Comparison of ENCODE assay signal across 9 cellular contexts in the genomic region with DNA sequence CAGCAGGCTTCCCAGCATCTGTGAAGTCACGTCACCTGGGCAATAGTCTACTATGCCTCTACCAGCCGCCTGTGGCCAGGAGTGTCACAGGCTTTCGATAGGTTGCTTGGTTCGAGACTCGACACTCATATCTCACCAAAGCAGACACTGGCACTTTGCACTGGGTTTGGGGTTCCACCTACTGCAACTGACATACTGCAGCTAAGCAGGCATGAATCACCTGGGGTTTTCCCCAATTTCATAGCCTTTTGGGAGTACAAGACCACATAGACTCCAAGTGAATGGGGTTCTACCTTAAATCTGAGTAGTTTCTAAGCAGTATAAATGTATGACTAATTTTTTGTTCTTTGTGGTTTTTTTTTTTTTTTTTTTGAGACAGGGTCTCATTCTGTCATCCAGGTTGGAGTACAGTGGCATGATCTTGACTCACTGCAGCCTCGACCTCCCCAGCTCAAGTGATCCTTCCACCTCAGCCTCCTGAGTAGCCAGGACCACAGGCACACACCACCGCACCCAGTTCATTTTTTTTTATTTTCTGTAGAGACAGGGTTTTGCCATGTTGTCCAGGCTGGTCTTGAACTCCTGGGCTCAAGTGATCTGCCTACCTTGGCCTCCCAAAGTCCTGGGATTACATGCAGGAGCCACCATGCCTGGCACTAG. TPM values are rescaled to one million over a fixed set of nuclear protein-coding genes. Genes with fewer than 3 reads are reported as not detected.
A peak's percentile ranks its signal among the peaks of the same experiment; 100 is the strongest.
DNase-seq lines count a peak whose midpoint lies in the region; ATAC-seq, FAIRE-seq and TF ChIP-seq lines count a peak whose summit lies in the region.
"Had no signal": no experiment of that assay in that cellular context is flagged by ENCODE, and none has a peak within 500 bp of the region (broad histone marks: within the 10 kb centered on the region; RNA-seq: fewer than 3 reads in every experiment).

No MANE protein-coding gene starts in this region.

- no peak for TF ChIP-seq CTCF in osteoblast (IDR thresholded peaks at IDR 0.05; ENCODE audit: extremely low read depth, low read depth, low read length)
- no peak for TF ChIP-seq CTCF in nephron progenitor cell (IDR thresholded peaks at IDR 0.05)
- TF ChIP-seq CTCF in WTC11 (IDR thresholded peaks at IDR 0.05) = no peak

- no peaks in the 10 kb centered on the region for H4K20me1 ChIP-seq in osteoblast (ENCODE audit: insufficient read depth, low read length)

- POLR2A ChIA-PET in WTC11 (lab: Charles Lee) = no interaction called here

- no peak overlapping the region for H3K4me3 ChIP-seq in osteoblast (ENCODE audit: insufficient read depth, low read length)
- H3K4me3 ChIP-seq in small intestine (ENCODE audit: low read depth in 1 of 2, low read length in 2 of 2) = no peak overlapping the region

- peak; percentile 85 for ATAC-seq in GM18508 (IDR thresholded peaks at IDR 0.05; ENCODE audit: insufficient read depth, unreplicated experiment)
- ATAC-seq in HG02870 (IDR thresholded peaks at IDR 0.05; ENCODE audit: unreplicated experiment) = peak; percentile 77
- ATAC-seq in WTC11 = no peak

- no peaks in the 10 kb centered on the region for H3K36me3 ChIP-seq in osteoblast (ENCODE audit: insufficient read depth, low read length)
- H3K36me3 ChIP-seq in small intestine (ENCODE audit: control insufficient read depth in 2 of 2, insufficient read depth in 2 of 2, low read length in 2 of 2) = peaks cover 0 to 5% of the 10 kb centered on the region in 2 donors

- no peak for FAIRE-seq in small intestine (lab: Jason Lieb, UNC)

- WGBS in small intestine, 3 donors = 81 to 88% (median 87%) methylated on average over 7 of the region's 7 CpGs

- H3K27ac Mint-ChIP-seq in nephron progenitor cell (no peak overlapping the region), WTC11 (no peak overlapping the region)

- H3K27me3 Mint-ChIP-seq in nephron progenitor cell (ENCODE audit: low read depth, poor library complexity) (no peaks in the 10 kb centered on the region), WTC11 (ENCODE audit: low read depth) (no peaks in the 10 kb centered on the region)

- H3K4me1 Mint-ChIP-seq in nephron progenitor cell = peaks cover 39% of the 10 kb centered on the region
- H3K4me1 Mint-ChIP-seq in WTC11 = peaks cover 16% of the 10 kb centered on the region

- H3K4me3 Mint-ChIP-seq in nephron progenitor cell = no peak overlapping the region
- no peak overlapping the region for H3K4me3 Mint-ChIP-seq in WTC11

- H3K27ac ChIP-seq in osteoblast (ENCODE audit: low read depth, low read length) (peak overlapping the region; percentile 21), small intestine (ENCODE audit: low read depth in 1 of 2, low read length in 1 of 2) (no peak overlapping the region)

- no peaks in the 10 kb centered on the region for H3K9me3 Mint-ChIP-seq in nephron progenitor cell
- H3K9me3 Mint-ChIP-seq in WTC11 = no peaks in the 10 kb centered on the region
- H3K9me3 Mint-ChIP-seq: brain had no signal

- CTCF ChIA-PET in WTC11 (lab: Charles Lee) = interaction anchor here (1.0 to 1.8 kb wide), 2 partner anchors 23 to 26 kb away, joined by 3 to 5 read pairs; no protein-coding TSS in a partner anchor

- H3K36me3 Mint-ChIP-seq in nephron progenitor cell (ENCODE audit: low read depth) (no peaks in the 10 kb centered on the region), WTC11 (no peaks in the 10 kb centered on the region)
- H3K36me3 Mint-ChIP-seq: brain had no signal

- H3K9me3 ChIP-seq in osteoblast (ENCODE audit: low read depth, low read length) (no peaks in the 10 kb centered on the region), small intestine (ENCODE audit: control insufficient read depth, low read depth) (no peaks in the 10 kb centered on the region)

- no peak overlapping the region for H2AFZ ChIP-seq in osteoblast (ENCODE audit: low read length)

- DNase-seq in activated CD8-positive, alpha-beta memory T cell treated with anti-CD3 and anti-CD28 coated beads for 4 hours (ENCODE audit: low read depth in 2 of 2) = peak; percentile 23 to 57
- no peak for DNase-seq in osteoblast (ENCODE audit: insufficient read length, low spot score, missing footprints)
- no peak for DNase-seq in nucleus accumbens (lab: John Stamatoyannopoulos, UW)
- DNase-seq in nephron progenitor cell = no peak
- no peak for DNase-seq in WTC11 (ENCODE audit: low spot score)
- no peak for DNase-seq in small intestine

- no peaks in the 10 kb centered on the region for H3K79me2 ChIP-seq in osteoblast (ENCODE audit: insufficient read depth, low read length)

- H3K27me3 ChIP-seq in osteoblast (ENCODE audit: insufficient read depth, low read length) = no peaks in the 10 kb centered on the region
- no peaks in the 10 kb centered on the region for H3K27me3 ChIP-seq in small intestine (ENCODE audit: control insufficient read depth in 2 of 2, insufficient read depth in 2 of 2, low read length in 2 of 2)

- no peak overlapping the region for H3K4me2 ChIP-seq in osteoblast (ENCODE audit: insufficient read depth, low read length)

- H3K4me1 ChIP-seq in osteoblast (ENCODE audit: insufficient read depth, low read length) = peaks cover 48% of the 10 kb centered on the region
- H3K4me1 ChIP-seq in small intestine (ENCODE audit: control insufficient read depth in 2 of 2, insufficient read depth in 1 of 2, low read depth in 1 of 2, low read length in 1 of 2) = peaks cover 4 to 6% of the 10 kb centered on the region in 2 donors

TF ChIP-seq in WTC11, 78 proteins besides CTCF, POLR2A, EP300 and RAD21:
- TF ChIP-seq FOXJ3 (CRISPR knock-in tag; IDR thresholded peaks at IDR 0.05; ENCODE audit: borderline replicate concordance) (no peak), MYBL2 (CRISPR knock-in tag; IDR thresholded peaks at IDR 0.05) (no peak), GTF2I (CRISPR knock-in tag; conservative IDR thresholded peaks at IDR 0.05) (no peak)

RNA-seq across cellular contexts. Expression of a gene that starts 32.1 kb away (rescaled TPM):
- total RNA-seq in osteoblast (7.2 and 9.4 TPM in 2 replicates), WTC11 (2021) (14.0 to 17.7 TPM (median 16.4 TPM) in 3 replicates)
- 10 to 100 TPM; 13.6 to 27.0 (median 18.3) TPM for polyA plus RNA-seq in small intestine

RNA-seq across cellular contexts. Expression of a gene that starts 32.2 kb away (rescaled TPM):
- total RNA-seq in osteoblast (3.2 and 3.6 TPM in 2 replicates), WTC11 (2021) (23.9 to 26.7 TPM (median 24.0 TPM) in 3 replicates)
- polyA plus RNA-seq in small intestine = 1 to 10 TPM; 1.1 to 5.9 (median 3.6) TPM

RNA-seq across cellular contexts. Expression of a gene that starts 52.4 kb away (rescaled TPM):
- total RNA-seq in osteoblast (4.7 and 10.5 TPM in 2 replicates), WTC11 (2021) (2.0 to 3.6 TPM (median 2.0 TPM) in 3 replicates)
- 1 to 10 TPM; 5.9 to 8.1 (median 6.0) TPM for polyA plus RNA-seq in small intestine

Comparison
In these comparisons a context has a peak if more than half of its experiments do, and no peak if none do; other contexts are left out.
1. DNase-seq: peak in activated CD8-positive, alpha-beta memory T cell treated with anti-CD3 and anti-CD28 coated beads for 4 hours (2 of 2); none in osteoblast (single experiment), nucleus accumbens (0 of 56), nephron progenitor cell (single experiment), WTC11 (single experiment) and small intestine (single experiment).